Comparison of ENCODE assay signal across 28 cellular contexts in genomic region chr3:178840586-178840985, GRCh38.
DNase-seq lines count a peak whose midpoint lies in the region; ATAC-seq and TF ChIP-seq lines count a peak whose summit lies in the region.
"Had no signal": no experiment of that assay in that cellular context is flagged by ENCODE, and none has a peak within 500 bp of the region (broad histone marks: within the 10 kb centered on the region; RNA-seq: fewer than 3 reads in every experiment).

No MANE protein-coding gene starts in this region.

- TF ChIP-seq POLR2A in heart left ventricle (IDR thresholded peaks at IDR 0.05), result no peak

- H4K91ac ChIP-seq in trophoblast cell (ENCODE audit: low read depth, low read length), result no peak overlapping the region

- H3K4me3 ChIP-seq in HEK293 (ENCODE audit: low read depth, low read length) (no peak overlapping the region), trophoblast cell (ENCODE audit: low read depth, low read length) (no peak overlapping the region), heart left ventricle (no peak overlapping the region)
- H3K4me3 ChIP-seq: A549; BLaER1; BLaER1 treated with 17β-estradiol and CSF1 and Interleukin-3, amounts not matched to agents 10 nM and 100 nM had no signal

- no peak overlapping the region for H3K23ac ChIP-seq in trophoblast cell (ENCODE audit: low read length)

- H3K9ac ChIP-seq in trophoblast cell (ENCODE audit: low read length), result no peak overlapping the region
- H3K9ac ChIP-seq: BLaER1; BLaER1 treated with 17β-estradiol and CSF1 and Interleukin-3, amounts not matched to agents 10 nM and 100 nM had no signal

- no peak overlapping the region for H4K12ac ChIP-seq in trophoblast cell (ENCODE audit: low read depth, low read length)

- H2BK120ac ChIP-seq in trophoblast cell (ENCODE audit: insufficient read depth, low read length, poor library complexity), result no peak overlapping the region

- H3K79me2 ChIP-seq in trophoblast cell (ENCODE audit: control insufficient read depth, insufficient read depth, low read length, poor library complexity), result no peaks in the 10 kb centered on the region

- CTCF ChIA-PET in HEK293 (lab: Yijun Ruan, JAX), result no interaction called here

- H3K4me2 ChIP-seq in trophoblast cell (ENCODE audit: low read length), result no peak overlapping the region
- H3K4me2 ChIP-seq: A549; BLaER1; BLaER1 treated with 17β-estradiol and CSF1 and Interleukin-3, amounts not matched to agents 10 nM and 100 nM had no signal

- no peak for ATAC-seq in heart left ventricle
- ATAC-seq in GM19395 (IDR thresholded peaks at IDR 0.05; ENCODE audit: unreplicated experiment), result no peak
- ATAC-seq: A549; CD8-positive, alpha-beta T cell had no signal

- H3K27me3 ChIP-seq in trophoblast cell (ENCODE audit: insufficient read depth, low read length) (no peaks in the 10 kb centered on the region), heart left ventricle (no peaks in the 10 kb centered on the region)
- H3K27me3 ChIP-seq: BE2C; BLaER1; BLaER1 treated with 17β-estradiol and CSF1 and Interleukin-3, amounts not matched to agents 10 nM and 100 nM had no signal

- TF ChIP-seq CTCF in HEK293 (tag by site-specific recombination; IDR thresholded peaks at IDR 0.05), result no peak
- TF ChIP-seq CTCF in heart left ventricle (IDR thresholded peaks at IDR 0.05), result no peak

- no peak overlapping the region for H2BK5ac ChIP-seq in trophoblast cell (ENCODE audit: low read depth, low read length, poor library complexity)

- intact Hi-C loops in heart left ventricle (cut with DNase I), result loop anchor here in 1 of 10 donors (10.0 kb wide), 1 partner anchor 166 kb away; no protein-coding TSS in a partner anchor

- peak; percentile 68 to 76 for DNase-seq in trophoblast cell
- DNase-seq in heart left ventricle, result no peak
- DNase-seq: 8988T; ACHN; AML-193; BE2C; C1 segment of cervical spinal cord; Caco-2; Calu3; CD4-positive, alpha-beta memory T cell; CD4-positive, alpha-beta T cell; CD4-positive, CD25-positive, alpha-beta regulatory T cell; CD8-positive, alpha-beta memory T cell; CD8-positive, alpha-beta T cell; COR-L47; DMS 273 treated with DMSO at 0.1 percent for 48 hours; DMS153; DMS79; DMS79 treated with DMSO at 0.1 percent for 48 hours; DND-41; EL had no signal

- no peaks in the 10 kb centered on the region for H3K36me3 ChIP-seq in HEK293 (ENCODE audit: control insufficient read depth in 2 of 2, insufficient read depth in 1 of 2, low read length in 2 of 2)
- H3K36me3 ChIP-seq in trophoblast cell (ENCODE audit: control insufficient read depth in 1 of 2, insufficient read depth in 2 of 2, low read length in 2 of 2), result no peaks in the 10 kb centered on the region
- H3K36me3 ChIP-seq in heart left ventricle, result no peaks in the 10 kb centered on the region
- H3K36me3 ChIP-seq: BE2C, BLaER1 had no signal

- H2AFZ ChIP-seq in trophoblast cell (ENCODE audit: insufficient read depth, low read length, poor library complexity), result no peak overlapping the region

- no peak overlapping the region for H3K18ac ChIP-seq in trophoblast cell (ENCODE audit: low read length)

- no peak overlapping the region for H2BK12ac ChIP-seq in trophoblast cell (ENCODE audit: low read length)

- H4K8ac ChIP-seq in trophoblast cell (ENCODE audit: low read depth, low read length), result no peak overlapping the region

- H3K4me1 ChIP-seq in HEK293 (ENCODE audit: control insufficient read depth, insufficient read depth, low read length), result no peaks in the 10 kb centered on the region
- H3K4me1 ChIP-seq in trophoblast cell (ENCODE audit: control insufficient read depth in 1 of 2, insufficient read depth in 2 of 2, low read length in 2 of 2), result no peaks in the 10 kb centered on the region
- peaks cover 0 to 2% (median 0%) of the 10 kb centered on the region in 12 donors for H3K4me1 ChIP-seq in heart left ventricle
- H3K4me1 ChIP-seq: A549, BE2C, BLaER1, Caco-2 had no signal

- H2AK5ac ChIP-seq in trophoblast cell (ENCODE audit: low read length), result no peak overlapping the region

- H3K27ac ChIP-seq in HEK293 (ENCODE audit: extremely low read depth, low read depth, low read length) (no peak overlapping the region), trophoblast cell (ENCODE audit: low read depth, low read length) (no peak overlapping the region), heart left ventricle (no peak overlapping the region)
- H3K27ac ChIP-seq: 22Rv1; A549; BLaER1; BLaER1 treated with 17β-estradiol and CSF1 and Interleukin-3, amounts not matched to agents 10 nM and 100 nM; C4-2B had no signal

- POLR2A ChIA-PET in HEK293 (lab: Yijun Ruan, JAX), result no interaction called here

- H3K4ac ChIP-seq in trophoblast cell (ENCODE audit: low read depth, low read length), result no peak overlapping the region

- H3K14ac ChIP-seq in trophoblast cell (ENCODE audit: low read length), result no peak overlapping the region

- no peaks in the 10 kb centered on the region for H3K79me1 ChIP-seq in trophoblast cell (ENCODE audit: low read length)

- H3K9me3 ChIP-seq in HEK293 (ENCODE audit: control insufficient read depth, insufficient read depth, low read depth, low read length) (no peaks in the 10 kb centered on the region), trophoblast cell (ENCODE audit: insufficient read depth, low read depth, low read length) (peaks cover 5% of the 10 kb centered on the region), heart left ventricle (no peaks in the 10 kb centered on the region)
- H3K9me3 ChIP-seq: A549, BE2C had no signal

TF ChIP-seq in HEK293, 187 proteins besides CTCF, POLR2A, EP300 and RAD21:
- TF ChIP-seq ZNF585B (tag by site-specific recombination; IDR thresholded peaks at IDR 0.05) (peak; percentile 27; the same call in 1 of the 2 replicates), ZNF398 (tag by site-specific recombination; IDR thresholded peaks at IDR 0.05) (no peak)
TF ChIP-seq in HEK293: peak in this region for 1.

Comparison
In these comparisons a context has a peak if more than half of its experiments do, and no peak if none do; other contexts are left out.
1. DNase-seq: peak in trophoblast cell (2 of 2); none in heart left ventricle (0 of 5).